Comparison of ENCODE assay signal across 24 cellular contexts in genomic region chr17:7108560-7108925, GRCh38. TPM values are rescaled to one million over a fixed set of nuclear protein-coding genes. Genes with fewer than 3 reads are reported as not detected.
DNase-seq lines count a peak whose midpoint lies in the region; ATAC-seq, FAIRE-seq and TF ChIP-seq lines count a peak whose summit lies in the region.
"Had no signal": no experiment of that assay in that cellular context is flagged by ENCODE, and none has a peak within 500 bp of the region (broad histone marks: within the 10 kb centered on the region; RNA-seq: fewer than 3 reads in every experiment).

No MANE protein-coding gene starts in this region.

- 95% methylated on average over 10 of the region's 10 CpGs; no CpG with 5 or more reads in 1 of the 2 experiments for WGBS in H1 (ENCODE audit: extremely low coverage in 1 of 2, insufficient coverage in 1 of 2, insufficient read length in 1 of 2, insufficient replicate concordance in 2 of 2, low coverage in 1 of 2, low lambda C conversion rate in 2 of 2, missing lambda C conversion rate in 1 of 2), 2 experiments
- no CpG with 5 or more reads among the region's 10 CpGs for WGBS in neuronal stem cell (ENCODE audit: extremely low coverage in 2 of 2, insufficient read length in 2 of 2, insufficient replicate concordance in 1 of 2), 2 donors

- H3K9me3 ChIP-seq in H1 (ENCODE audit: insufficient read depth in 2 of 2, low read depth in 1 of 2, low read length in 1 of 2) (no peaks in the 10 kb centered on the region), neuronal stem cell (replicated peaks in 1 of 2; ENCODE audit: control insufficient read depth in 2 of 2, insufficient read depth in 1 of 2, low read depth in 1 of 2, low read length in 2 of 2) (peaks cover 0 to 5% of the 10 kb centered on the region in 2 donors), upper lobe of right lung (no peaks in the 10 kb centered on the region)
- H3K9me3 ChIP-seq: A549, Caco-2 had no signal

- H3K23me2 ChIP-seq in H1 (ENCODE audit: low read depth, low read length) = peaks cover 10% of the 10 kb centered on the region

- no peak for TF ChIP-seq RAD21 in H1 (IDR thresholded peaks at IDR 0.05 in 1 of 2, conservative IDR thresholded peaks at IDR 0.05 in 1 of 2; ENCODE audit: low read depth in 2 of 2, low read length in 2 of 2)

- H3K27me3 ChIP-seq in H1 (replicated peaks in 1 of 4; ENCODE audit: control insufficient read depth in 3 of 4, extremely low read depth in 1 of 4, insufficient read depth in 3 of 4, low read length in 3 of 4) = no peaks in the 10 kb centered on the region
- H3K27me3 ChIP-seq in neuronal stem cell (ENCODE audit: control insufficient read depth in 3 of 3, insufficient read depth in 3 of 3, low read depth in 1 of 3, low read length in 3 of 3) = peaks cover 0 to under 1% (median 0%) of the 10 kb centered on the region in 3 experiments
- H3K27me3 ChIP-seq in upper lobe of right lung = no peaks in the 10 kb centered on the region
- H3K27me3 ChIP-seq: BLaER1 treated with 17β-estradiol and CSF1 and Interleukin-3, amounts not matched to agents 10 nM and 100 nM had no signal

- H3K4me3 ChIP-seq in H1 (ENCODE audit: extremely low read depth in 1 of 4, insufficient read depth in 2 of 4, low read depth in 3 of 4, low read length in 4 of 4) (no peak overlapping the region), neuronal stem cell (ENCODE audit: low read length in 2 of 2) (peak overlapping the region in 1 of 2 donors; percentile 30), upper lobe of right lung (no peak overlapping the region)
- H3K4me3 ChIP-seq: A549; BLaER1 treated with 17β-estradiol and CSF1 and Interleukin-3, amounts not matched to agents 10 nM and 100 nM had no signal

- TF ChIP-seq CTCF in H1 (IDR thresholded peaks at IDR 0.05; ENCODE audit: control extremely low read depth in 1 of 3, insufficient read depth in 1 of 3, low read depth in 1 of 3, low read length in 3 of 3) = no peak
- no peak for TF ChIP-seq CTCF in upper lobe of right lung (IDR thresholded peaks at IDR 0.05)

- no peak overlapping the region; the same call in 1 of the 2 replicates for H3K18ac ChIP-seq in H1 (ENCODE audit: extremely low read depth, low read length)
- H3K18ac ChIP-seq in neuronal stem cell (ENCODE audit: low read length) = peak overlapping the region; percentile 80

- no peak overlapping the region for H3K56ac ChIP-seq in H1 (replicated peaks; ENCODE audit: insufficient read length, low read depth, low read length)

- H3K14ac ChIP-seq in H1 (ENCODE audit: insufficient read length) (no peak overlapping the region), neuronal stem cell (ENCODE audit: low read length) (peak overlapping the region; percentile 99)

- H2BK5ac ChIP-seq in H1 (ENCODE audit: low read depth, low read length) = no peak overlapping the region
- H2BK5ac ChIP-seq in neuronal stem cell (ENCODE audit: low read length) = peak overlapping the region; percentile 66

- ATAC-seq in upper lobe of right lung = peak; percentile 10
- ATAC-seq in stimulated activated memory B cell treated with anti-CD40 and anti-IgM and Interleukin-4, amounts not matched to agents 10 μg/mL and 1 μg/mL and 100 μg/mL, for 72 hours = no peak
- ATAC-seq: CD8-positive, alpha-beta T cell had no signal

- H3K79me1 ChIP-seq in H1 (ENCODE audit: low read depth, low read length) (peaks cover 2% of the 10 kb centered on the region; the same call in 1 of the 2 replicates), neuronal stem cell (ENCODE audit: low read depth, low read length) (no peaks in the 10 kb centered on the region)

- H4K91ac ChIP-seq in H1 (replicated peaks; ENCODE audit: insufficient read length, low read length) (no peak overlapping the region), neuronal stem cell (ENCODE audit: low read depth, low read length, poor library complexity) (no peak overlapping the region)

- H2BK15ac ChIP-seq in H1 (ENCODE audit: low read length) (0 out of 2 replicates have a peak overlapping the region, but pooled peaks have one; percentile 61), neuronal stem cell (ENCODE audit: low read length) (no peak overlapping the region)

- peaks cover 43% of the 10 kb centered on the region for H3K4me1 Mint-ChIP-seq in dendritic cell treated with granulocyte-macrophage colony-stimulating factor and Interleukin-4, amounts not matched to agents 40 ng/mL and 50 ng/mL, for 4 days (ENCODE audit: low read depth)
- peaks cover 11% of the 10 kb centered on the region for H3K4me1 Mint-ChIP-seq in stimulated activated memory B cell treated with anti-CD40 and anti-IgM and Interleukin-4, amounts not matched to agents 10 μg/mL and 1 μg/mL and 100 μg/mL, for 72 hours

- no peak overlapping the region for H2BK20ac ChIP-seq in H1 (ENCODE audit: low read length)

- H2AFZ ChIP-seq in H1 (ENCODE audit: low read length) (no peak overlapping the region), neuronal stem cell (ENCODE audit: low read length) (no peak overlapping the region)

- H3K79me2 ChIP-seq in H1 (ENCODE audit: control insufficient read depth in 1 of 2, insufficient read depth in 2 of 2, low read length in 2 of 2) = no peaks in the 10 kb centered on the region

- H2AK5ac ChIP-seq in H1 (ENCODE audit: low read depth, low read length) (no peak overlapping the region), neuronal stem cell (ENCODE audit: low read depth, low read length) (peak overlapping the region; percentile 75)

- H3K4me2 ChIP-seq in H1 (ENCODE audit: insufficient read depth in 1 of 2, low read depth in 2 of 2, low read length in 2 of 2) = no peak overlapping the region
- no peak overlapping the region for H3K4me2 ChIP-seq in neuronal stem cell (ENCODE audit: insufficient read depth, low read length, poor library complexity, severe bottlenecking)
- H3K4me2 ChIP-seq: A549 had no signal

- H3K4ac ChIP-seq in H1 (replicated peaks; ENCODE audit: insufficient read length, low read depth, low read length) (no peak overlapping the region), neuronal stem cell (ENCODE audit: low read length) (no peak overlapping the region)

- H3K4me3 Mint-ChIP-seq in dendritic cell treated with granulocyte-macrophage colony-stimulating factor and Interleukin-4, amounts not matched to agents 40 ng/mL and 50 ng/mL, for 4 days = no peak overlapping the region
- no peak overlapping the region for H3K4me3 Mint-ChIP-seq in stimulated activated memory B cell treated with anti-CD40 and anti-IgM and Interleukin-4, amounts not matched to agents 10 μg/mL and 1 μg/mL and 100 μg/mL, for 72 hours
- H3K4me3 Mint-ChIP-seq: B cell; CD4-positive, alpha-beta T cell; CD8-positive, alpha-beta T cell had no signal

- H3K36me3 Mint-ChIP-seq in dendritic cell treated with granulocyte-macrophage colony-stimulating factor and Interleukin-4, amounts not matched to agents 40 ng/mL and 50 ng/mL, for 4 days (ENCODE audit: low read depth) = peaks cover 13% of the 10 kb centered on the region
- H3K36me3 Mint-ChIP-seq in stimulated activated memory B cell treated with anti-CD40 and anti-IgM and Interleukin-4, amounts not matched to agents 10 μg/mL and 1 μg/mL and 100 μg/mL, for 72 hours = no peaks in the 10 kb centered on the region
- H3K36me3 Mint-ChIP-seq: CD8-positive, alpha-beta T cell had no signal

- H2BK120ac ChIP-seq in H1 (replicated peaks; ENCODE audit: low read depth, low read length) = no peak overlapping the region
- no peak overlapping the region for H2BK120ac ChIP-seq in neuronal stem cell (ENCODE audit: low read depth, low read length)

- no peaks in the 10 kb centered on the region for H3K9me3 Mint-ChIP-seq in dendritic cell treated with granulocyte-macrophage colony-stimulating factor and Interleukin-4, amounts not matched to agents 40 ng/mL and 50 ng/mL, for 4 days
- no peaks in the 10 kb centered on the region for H3K9me3 Mint-ChIP-seq in stimulated activated memory B cell treated with anti-CD40 and anti-IgM and Interleukin-4, amounts not matched to agents 10 μg/mL and 1 μg/mL and 100 μg/mL, for 72 hours
- H3K9me3 Mint-ChIP-seq: CD4-positive, alpha-beta T cell; CD8-positive, alpha-beta T cell had no signal

- H3K23ac ChIP-seq in H1 (ENCODE audit: insufficient read length) = no peak overlapping the region
- peak overlapping the region; percentile 80 for H3K23ac ChIP-seq in neuronal stem cell (ENCODE audit: low read depth, low read length, poor library complexity)

- H3K27ac ChIP-seq in H1 (ENCODE audit: low read depth, low read length) (no peak overlapping the region), neuronal stem cell (replicated peaks; ENCODE audit: low read length) (no peak overlapping the region), upper lobe of right lung (no peak overlapping the region)
- H3K27ac ChIP-seq: A549; BLaER1 treated with 17β-estradiol and CSF1 and Interleukin-3, amounts not matched to agents 10 nM and 100 nM; C4-2B had no signal

- H3K27me3 Mint-ChIP-seq in dendritic cell treated with granulocyte-macrophage colony-stimulating factor and Interleukin-4, amounts not matched to agents 40 ng/mL and 50 ng/mL, for 4 days = no peaks in the 10 kb centered on the region
- H3K27me3 Mint-ChIP-seq in stimulated activated memory B cell treated with anti-CD40 and anti-IgM and Interleukin-4, amounts not matched to agents 10 μg/mL and 1 μg/mL and 100 μg/mL, for 72 hours = peaks cover 38% of the 10 kb centered on the region
- H3K27me3 Mint-ChIP-seq: CD4-positive, alpha-beta T cell had no signal

- CTCF ChIA-PET in H1 (lab: Charles Lee; ENCODE audit: partially characterized antibody) = interaction anchor here (0.7 to 2.9 kb wide), 5 partner anchors 13 to 63 kb away, joined by 3 to 9 read pairs (median 4); no protein-coding TSS in a partner anchor

- no peaks in the 10 kb centered on the region for H3K36me3 ChIP-seq in H1 (ENCODE audit: control insufficient read depth in 2 of 4, insufficient read depth in 4 of 4, low read length in 3 of 4)
- no peaks in the 10 kb centered on the region for H3K36me3 ChIP-seq in neuronal stem cell (replicated peaks in 1 of 2; ENCODE audit: control insufficient read depth in 2 of 2, insufficient read depth in 2 of 2, low read length in 2 of 2)
- no peaks in the 10 kb centered on the region for H3K36me3 ChIP-seq in upper lobe of right lung

- peak overlapping the region; percentile 14 for H3K27ac Mint-ChIP-seq in dendritic cell treated with granulocyte-macrophage colony-stimulating factor and Interleukin-4, amounts not matched to agents 40 ng/mL and 50 ng/mL, for 4 days
- no peak overlapping the region for H3K27ac Mint-ChIP-seq in stimulated activated memory B cell treated with anti-CD40 and anti-IgM and Interleukin-4, amounts not matched to agents 10 μg/mL and 1 μg/mL and 100 μg/mL, for 72 hours
- H3K27ac Mint-ChIP-seq: B cell; CD4-positive, alpha-beta T cell; CD8-positive, alpha-beta T cell had no signal

- intact Hi-C loops in dendritic cell treated with granulocyte-macrophage colony-stimulating factor and Interleukin-4, amounts not matched to agents 40 ng/mL and 50 ng/mL, for 4 days (cut with micrococcal nuclease) = no loop called here
- intact Hi-C loops in upper lobe of right lung (cut with DNase I) = no loop called here

- TF ChIP-seq EP300 in H1 (IDR thresholded peaks at IDR 0.05; ENCODE audit: borderline replicate concordance in 1 of 2, low read depth in 2 of 2, low read length in 2 of 2) = no peak

- POLR2A ChIA-PET in H1 (lab: Charles Lee; ENCODE audit: partially characterized antibody) = interaction anchor here (0.6 to 1.2 kb wide), 2 partner anchors 55 to 572 kb away, joined by 3 to 4 read pairs; no protein-coding TSS in a partner anchor

- H2BK12ac ChIP-seq in H1 (ENCODE audit: low read depth, low read length) (no peak overlapping the region), neuronal stem cell (ENCODE audit: low read length) (peak overlapping the region; percentile 22)

- FAIRE-seq in H1 (lab: Jason Lieb, UNC) = no peak
- FAIRE-seq: A549, D721Med, G401.6, GM12891, GM19239 had no signal

- DNase-seq in H1 (ENCODE audit: low read depth in 1 of 2, low spot score in 2 of 2) = no peak
- DNase-seq in neuronal stem cell (ENCODE audit: low spot score) = no peak
- no peak for DNase-seq in upper lobe of right lung
- DNase-seq in A172 (ENCODE audit: low spot score) = no peak
- no peak for DNase-seq in HCEC 1CT
- DNase-seq: 8988T; AML-193; Caco-2; Calu3; CD4-positive, alpha-beta T cell; CD8-positive, alpha-beta T cell; DMS79 treated with DMSO at 0.1 percent for 48 hours; GF-D8 had no signal

- H3K9ac ChIP-seq in H1 (replicated peaks in 1 of 4; ENCODE audit: extremely low read depth in 1 of 4, low read depth in 3 of 4, low read length in 3 of 4) (no peak overlapping the region), neuronal stem cell (ENCODE audit: low read depth, low read length, poor library complexity) (peak overlapping the region; percentile 50)
- H3K9ac ChIP-seq: BLaER1 treated with 17β-estradiol and CSF1 and Interleukin-3, amounts not matched to agents 10 nM and 100 nM had no signal

- 0 out of 2 replicates have a peak overlapping the region, but pooled peaks have one; percentile 7 for H4K8ac ChIP-seq in H1 (ENCODE audit: extremely low read depth, insufficient read depth, low read length)
- no peak overlapping the region for H4K8ac ChIP-seq in neuronal stem cell (ENCODE audit: low read depth, low read length)

- H3K4me1 ChIP-seq in H1 (replicated peaks in 1 of 4; ENCODE audit: control insufficient read depth in 3 of 4, insufficient read depth in 4 of 4, low read length in 3 of 4) = no peaks in the 10 kb centered on the region; a peak in 2 of 7 replicates
- peaks cover 2 to 5% of the 10 kb centered on the region in 2 donors for H3K4me1 ChIP-seq in neuronal stem cell (ENCODE audit: control insufficient read depth in 2 of 2, insufficient read depth in 1 of 2, low read depth in 1 of 2, low read length in 2 of 2)
- H3K4me1 ChIP-seq in upper lobe of right lung = no peaks in the 10 kb centered on the region
- H3K4me1 ChIP-seq: A549 had no signal

- no peak overlapping the region for H4K5ac ChIP-seq in H1 (ENCODE audit: insufficient read length, low read depth, low read length)

- TF ChIP-seq POLR2A in H1 (IDR thresholded peaks at IDR 0.05; ENCODE audit: control extremely low read depth in 1 of 2, low read depth in 2 of 2, low read length in 2 of 2) = no peak

- H4K20me1 ChIP-seq in H1 (replicated peaks in 1 of 2; ENCODE audit: control insufficient read depth in 1 of 2, insufficient read depth in 2 of 2, low read length in 2 of 2) = peaks cover 0 to 9% of the 10 kb centered on the region in 2 experiments
- H4K20me1 ChIP-seq: BLaER1 treated with 17β-estradiol and CSF1 and Interleukin-3, amounts not matched to agents 10 nM and 100 nM had no signal

RNA-seq across cellular contexts. Expression of gene ASGR2, which starts 6.1 kb away (rescaled TPM):
- total RNA-seq in H1 (2021; fragmentation: NEBNext Ultra II Directional; extraction: Animal tissue kit (Norgen Biotek cat#: 25700)) = not detected in 2 replicates
- 0.61 and 0.91 TPM in 2 replicates for polyA plus RNA-seq in H1 (2011; rRNA removed)
- polyA plus RNA-seq in H1 (2011; cell fraction: cytosol; rRNA removed) = 0.49 TPM
- 0.51 TPM for polyA plus RNA-seq in H1 (2011; cell fraction: nucleus; rRNA removed)
- polyA plus RNA-seq in H1 (2012, experiment 1 of 2) = 0.52 to 0.74 TPM (median 0.57 TPM) in 3 of 4 replicates, not detected in the other
- not detected for polyA plus RNA-seq in H1 (2012, experiment 2 of 2)
- polyA plus RNA-seq in H1 (2013, experiment 1 of 2) = 0.20 TPM
- 0.11 TPM for polyA plus RNA-seq in H1 (2013, experiment 2 of 2)
- not detected in 2 replicates for polyA minus RNA-seq in H1 (2011; rRNA and poly(A)+ RNA removed)
- polyA minus RNA-seq in H1 (2011; cell fraction: cytosol; rRNA and poly(A)+ RNA removed) = not detected
- not detected for polyA minus RNA-seq in H1 (2011; cell fraction: nucleus; rRNA and poly(A)+ RNA removed)
- not detected for polyA plus RNA-seq in neuronal stem cell (2013, experiment 1 of 2)
- polyA plus RNA-seq in neuronal stem cell (2013, experiment 2 of 2) = 0.03 TPM
- 1.3 TPM for total RNA-seq in upper lobe of right lung
- total RNA-seq in A172 (2014; rRNA removed; shearing (Covaris generic)) = not detected in 2 replicates
- total RNA-seq: B cell; Calu3; CD8-positive, alpha-beta T cell had no signal
- polyA plus RNA-seq: BJ had no signal

RNA-seq across cellular contexts. Expression of gene CLEC10A, which starts 28.5 kb away (rescaled TPM):
- total RNA-seq in H1 (2021; fragmentation: NEBNext Ultra II Directional; extraction: Animal tissue kit (Norgen Biotek cat#: 25700)) = not detected in 2 replicates
- 0.17 TPM in 1 of 2 replicates, not detected in the other for polyA plus RNA-seq in H1 (2011; rRNA removed)
- polyA plus RNA-seq in H1 (2011; cell fraction: cytosol; rRNA removed) = not detected
- not detected for polyA plus RNA-seq in H1 (2011; cell fraction: nucleus; rRNA removed)
- polyA plus RNA-seq in H1 (2012, experiment 1 of 2) = not detected in 4 replicates
- not detected for polyA plus RNA-seq in H1 (2012, experiment 2 of 2)
- polyA plus RNA-seq in H1 (2013, experiment 1 of 2) = not detected
- polyA plus RNA-seq in H1 (2013, experiment 2 of 2) = not detected
- not detected in 2 replicates for polyA minus RNA-seq in H1 (2011; rRNA and poly(A)+ RNA removed)
- polyA minus RNA-seq in H1 (2011; cell fraction: cytosol; rRNA and poly(A)+ RNA removed) = not detected
- not detected for polyA minus RNA-seq in H1 (2011; cell fraction: nucleus; rRNA and poly(A)+ RNA removed)
- polyA plus RNA-seq in neuronal stem cell (2013, experiment 1 of 2) = not detected
- not detected for polyA plus RNA-seq in neuronal stem cell (2013, experiment 2 of 2)
- 12.6 TPM for total RNA-seq in upper lobe of right lung
- total RNA-seq in A172 (2014; rRNA removed; shearing (Covaris generic)) = not detected in 2 replicates
- total RNA-seq: B cell; Caco-2; Calu3; CD8-positive, alpha-beta T cell had no signal
- polyA plus RNA-seq: A549, BJ had no signal

Comparison
In these comparisons a context has a peak if more than half of its experiments do, and no peak if none do; other contexts are left out.
1. RNA of gene CLEC10A, which starts 28.5 kb away (total RNA-seq): 12.6 TPM in upper lobe of right lung (single experiment); not detected in H1 and not detected in A172; every median in the first group is over 10 times any median in the second.